In genomic region chr1:26350701-26351590, GRCh38 we compare ENCODE assay signal across 1 cellular context.
TF ChIP-seq lines count a peak whose summit lies in the region.

No MANE protein-coding gene starts in this region.

TF ChIP-seq in HCT116, 20 proteins besides CTCF, POLR2A, EP300 and RAD21 (continued from another document):
- TF ChIP-seq REST (IDR thresholded peaks at IDR 0.05; ENCODE audit: low read depth): no peak
- no peak for TF ChIP-seq FOSL1 (IDR thresholded peaks at IDR 0.05; ENCODE audit: low read depth)
- no peak for TF ChIP-seq CEBPB (IDR thresholded peaks at IDR 0.05; ENCODE audit: low read depth)
- no peak for TF ChIP-seq EGR1 (IDR thresholded peaks at IDR 0.05; ENCODE audit: low read depth)
- TF ChIP-seq MAX (IDR thresholded peaks at IDR 0.05): no peak
- no peak for TF ChIP-seq JUND (IDR thresholded peaks at IDR 0.05)
- no peak for TF ChIP-seq SRF (IDR thresholded peaks at IDR 0.05; ENCODE audit: low read depth)
